In genomic region chr13:48353590-48353989, GRCh38 we compare ENCODE assay signal across 24 cellular contexts.
"Had no signal": no experiment of that assay in that cellular context is flagged by ENCODE, and none has a peak within 500 bp of the region (broad histone marks: within the 10 kb centered on the region; RNA-seq: fewer than 3 reads in every experiment).

No MANE protein-coding gene starts in this region.

- ATAC-seq: natural killer cell; right lobe of liver; stimulated activated naive B cell treated with anti-CD40 and anti-IgM and Interleukin-4, amounts not matched to agents 10 μg/mL and 1 μg/mL and 100 μg/mL, for 72 hours; stimulated activated naive CD8-positive, alpha-beta T cell treated with anti-CD3 and anti-CD28 coated beads, Interleukin-15, Interleukin-2, amounts not matched to agents 100 U/mL and 50 U/mL, for 24 hours; upper lobe of right lung had no signal

- H2AFZ ChIP-seq: neural progenitor cell had no signal

- DNase-seq: hypothalamus; islet precursor cell; left ventricle myocardium inferior; mesendoderm; naive B cell; natural killer cell; nephron progenitor cell; occipital lobe; right lobe of liver; stimulated activated CD4-positive, alpha-beta T cell treated with anti-CD3 and anti-CD28 coated beads, Interleukin-1b, Interleukin-23, amount 100 ng/mL, for 48 hours; stimulated activated CD4-positive, alpha-beta T cell treated with anti-CD3 and anti-CD28 coated beads, Interleukin-2, amount 100 ng/mL, for 48 hours; stimulated activated naive B cell treated with anti-CD40 and anti-IgM and Interleukin-4, amounts not matched to agents 10 μg/mL and 1 μg/mL and 100 μg/mL, for 72 hours; stimulated activated naive CD8-positive, alpha-beta T cell treated with anti-CD3 and anti-CD28 coated beads, Interleukin-15, Interleukin-2, amounts not matched to agents 100 U/mL and 50 U/mL, for 24 hours; stomach; testis; thyroid gland; transverse colon; upper lobe of right lung had no signal

- H3K4me2 ChIP-seq: neural progenitor cell, smooth muscle cell had no signal

- H3K27me3 ChIP-seq: neural progenitor cell, neutrophil, right atrium auricular region, right lobe of liver, stomach, testis, thyroid gland, transverse colon, upper lobe of right lung had no signal

- H3K36me3 ChIP-seq: upper lobe of right lung had no signal

- FAIRE-seq: urothelium cell line had no signal

- H3K9ac ChIP-seq: neural progenitor cell had no signal

- H3K9me3 ChIP-seq: neutrophil, right lobe of liver, testis, thyroid gland had no signal

- H3K4me3 ChIP-seq: left ventricle myocardium inferior, lung, neural progenitor cell, right atrium auricular region, right lobe of liver, smooth muscle cell, stomach, testis, thyroid gland, transverse colon, upper lobe of right lung had no signal

- H3K27ac ChIP-seq: left ventricle myocardium inferior, neural progenitor cell, neutrophil, right atrium auricular region, right lobe of liver, stomach, testis, thyroid gland, transverse colon, upper lobe of right lung had no signal

- H3K4me1 ChIP-seq: neural progenitor cell, right atrium auricular region, right lobe of liver, stomach, testis, thyroid gland, transverse colon, upper lobe of right lung had no signal
